In genomic region chrX:132491191-132491590, GRCh38 we compare ENCODE assay signal across 8 cellular contexts. TPM values are rescaled to one million over a fixed set of nuclear protein-coding genes. Genes with fewer than 3 reads are reported as not detected.
DNase-seq lines count a peak whose midpoint lies in the region; ATAC-seq, FAIRE-seq and TF ChIP-seq lines count a peak whose summit lies in the region.

No MANE protein-coding gene starts in this region.

- H3K4me1 ChIP-seq in KMS-11 (ENCODE audit: low read depth, poor library complexity, severe bottlenecking) (peaks cover 29% of the 10 kb centered on the region), HepG2 (ENCODE audit: insufficient read depth, low read length) (peaks cover 64% of the 10 kb centered on the region)

- peak overlapping the region; percentile 85 for H2AFZ ChIP-seq in KMS-11 (ENCODE audit: low read depth)
- H2AFZ ChIP-seq in HepG2 (ENCODE audit: low read length) = no peak overlapping the region

- H3K4me3 Mint-ChIP-seq in T-helper 2 cell treated with Interferon-gamma antibody and Interleukin-4, amounts not matched to agents 5 μg/mL and 100 μg/mL, for 36 hours = peak overlapping the region; percentile 92

- no TSS peak for BruUV-seq in HepG2 (replicated peaks; lab: Mats Ljungman, UMichigan)

- POLR2A ChIA-PET in HepG2 (lab: Yijun Ruan, JAX) = interaction anchor here (0.8 to 2.4 kb wide), 11 partner anchors 8 to 123 kb away, joined by 3 to 14 read pairs (median 5); no protein-coding TSS in a partner anchor

- peaks cover 16% of the 10 kb centered on the region for H3K4me1 Mint-ChIP-seq in T-helper 2 cell treated with Interferon-gamma antibody and Interleukin-4, amounts not matched to agents 5 μg/mL and 100 μg/mL, for 36 hours (ENCODE audit: low read depth)

- H4K20me1 ChIP-seq in KMS-11 (ENCODE audit: insufficient read depth) (no peaks in the 10 kb centered on the region), HepG2 (ENCODE audit: insufficient read depth, low read length) (no peaks in the 10 kb centered on the region)

- peak in 1 of 2 experiments; percentile 66; a peak in 2 of 4 replicates for TF ChIP-seq EP300 in HepG2 (IDR thresholded peaks at IDR 0.05; ENCODE audit: low read depth in 2 of 2, low read length in 2 of 2)
- TF ChIP-seq EP300 in HepG2 (CRISPR knock-in tag; IDR thresholded peaks at IDR 0.05; ENCODE audit: borderline replicate concordance) = no peak

- no peaks in the 10 kb centered on the region for H3K9me3 ChIP-seq in HepG2 (ENCODE audit: low read length)

- peak overlapping the region; percentile 99; the same call in 1 of the 2 replicates for H3K9ac ChIP-seq in KMS-11
- peak overlapping the region; percentile 85 for H3K9ac ChIP-seq in HepG2 (ENCODE audit: insufficient read depth, low read depth, low read length)

- intact Hi-C loops in HepG2 (cut with micrococcal nuclease; ENCODE audit: unreplicated experiment) = loop anchor here (5.0 kb wide), 1 partner anchor 121 kb away; no protein-coding TSS in a partner anchor

- in situ Hi-C loops in Caki2 (cut with HindIII; ENCODE audit: low pct_unique_long_range_greater_than_20kb, low sequenced_read_pairs) (no loop called here), HepG2 (cut with HindIII; ENCODE audit: extremely low pct_ligation_motif_present, low pct_unique_long_range_greater_than_20kb) (loop anchor here (5.0 kb wide), 1 partner anchor 101 kb away; no protein-coding TSS in a partner anchor)

- H3K4me3 ChIP-seq in KMS-11 (IDR thresholded peaks at IDR 0.05; ENCODE audit: insufficient read depth, low read depth, low read length) (no peak overlapping the region), HepG2 (replicated peaks in 1 of 3; ENCODE audit: insufficient read depth in 1 of 3, low read depth in 2 of 3, low read length in 3 of 3) (peak overlapping the region in 1 of 3 experiments; percentile 73; a peak in 1 of 6 replicates)

- DNase-seq in Caki2 (ENCODE audit: low read depth) (peak; percentile 23), HepG2 (ENCODE audit: low spot score) (peak; percentile 88), NCI-H2227 treated with DMSO at 0.1 percent for 48 hours (lab: John Stamatoyannopoulos, UW) (no peak), superior temporal gyrus (ENCODE audit: extremely low spot score) (no peak), KG1 (lab: John Stamatoyannopoulos, UW) (no peak)
- DNase-seq in T-helper 2 cell treated with Interferon-gamma antibody and Interleukin-4, amounts not matched to agents 5 μg/mL and 100 μg/mL, for 36 hours (ENCODE audit: low spot score) = no peak

- peaks cover 2% of the 10 kb centered on the region for H3K36me3 Mint-ChIP-seq in T-helper 2 cell treated with Interferon-gamma antibody and Interleukin-4, amounts not matched to agents 5 μg/mL and 100 μg/mL, for 36 hours (ENCODE audit: low read depth)

- TF ChIP-seq RAD21 in HepG2 (CRISPR knock-in tag; IDR thresholded peaks at IDR 0.05) = 0 out of 2 replicates have a peak, but pooled peaks have one; percentile 15

- H3K4me2 ChIP-seq in KMS-11 = peak overlapping the region; percentile 50; the same call in 1 of the 2 replicates
- peak overlapping the region; percentile 80 for H3K4me2 ChIP-seq in HepG2 (ENCODE audit: low read depth, low read length)

- CTCF ChIA-PET in HepG2 (lab: Yijun Ruan, JAX; ENCODE audit: low intra/inter-chr PET ratio, low total read pairs) = no interaction called here

- 7% methylated on average over 3 of the region's 3 CpGs for WGBS in HepG2 (ENCODE audit: low lambda C conversion rate)

- H3K27ac ChIP-seq in KMS-11 = peak overlapping the region; percentile 99; the same call in 1 of the 2 replicates
- peak overlapping the region; percentile 94 for H3K27ac ChIP-seq in HepG2 (ENCODE audit: extremely low read length, insufficient read depth, low read length)

- no peaks in the 10 kb centered on the region for H3K27me3 ChIP-seq in KMS-11 (ENCODE audit: insufficient read depth, low read depth)
- H3K27me3 ChIP-seq in HepG2 (ENCODE audit: control insufficient read depth in 1 of 2, insufficient read depth in 2 of 2, low read length in 2 of 2) = no peaks in the 10 kb centered on the region

- no peak overlapping the region for H3K27ac Mint-ChIP-seq in T-helper 2 cell treated with Interferon-gamma antibody and Interleukin-4, amounts not matched to agents 5 μg/mL and 100 μg/mL, for 36 hours

- no peaks in the 10 kb centered on the region for H3K36me3 ChIP-seq in KMS-11 (ENCODE audit: insufficient read depth)
- no peaks in the 10 kb centered on the region for H3K36me3 ChIP-seq in HepG2 (replicated peaks in 1 of 2; ENCODE audit: control insufficient read depth in 1 of 2, insufficient read depth in 2 of 2, low read length in 2 of 2)

- peak; percentile 35 for ATAC-seq in GM19467 (IDR thresholded peaks at IDR 0.05; ENCODE audit: unreplicated experiment)
- peak; percentile 54 for ATAC-seq in HepG2

- H3K79me2 ChIP-seq in KMS-11 (ENCODE audit: insufficient read depth, low read depth) (peaks cover 18% of the 10 kb centered on the region; the same call in 1 of the 2 replicates), HepG2 (ENCODE audit: insufficient read depth, low read length) (peaks cover 37% of the 10 kb centered on the region)

- no peaks in the 10 kb centered on the region for H3K9me3 Mint-ChIP-seq in T-helper 2 cell treated with Interferon-gamma antibody and Interleukin-4, amounts not matched to agents 5 μg/mL and 100 μg/mL, for 36 hours

- no peak for TF ChIP-seq POLR2A in HepG2 (IDR thresholded peaks at IDR 0.05; ENCODE audit: insufficient read depth in 1 of 2, low read depth in 2 of 2, low read length in 2 of 2)

- no peak for TF ChIP-seq CTCF in KMS-11 (conservative IDR thresholded peaks at IDR 0.05; ENCODE audit: low read depth, low read length)
- TF ChIP-seq CTCF in HepG2 (CRISPR knock-in tag; IDR thresholded peaks at IDR 0.05) = peak; percentile 38

- FAIRE-seq in HepG2 (lab: Jason Lieb, UNC) = peak; percentile 34

- peaks cover 12% of the 10 kb centered on the region for H3K27me3 Mint-ChIP-seq in T-helper 2 cell treated with Interferon-gamma antibody and Interleukin-4, amounts not matched to agents 5 μg/mL and 100 μg/mL, for 36 hours (ENCODE audit: low read depth)

TF ChIP-seq in HepG2, 621 proteins besides CTCF, POLR2A, EP300 and RAD21 (continues in another document):
- TF ChIP-seq ZNF674 (CRISPR knock-in tag; IDR thresholded peaks at IDR 0.05; ENCODE audit: low read depth) (no peak), RCOR2 (CRISPR knock-in tag; IDR thresholded peaks at IDR 0.05) (0 out of 2 replicates have a peak, but pooled peaks have one; percentile 33), CBFB (CRISPR knock-in tag; IDR thresholded peaks at IDR 0.05) (no peak), BRCA1 (CRISPR knock-in tag; IDR thresholded peaks at IDR 0.05) (no peak), NCOA2 (CRISPR knock-in tag; IDR thresholded peaks at IDR 0.05) (peak; percentile 47; the same call in 1 of the 2 replicates), ZNF782 (CRISPR knock-in tag; IDR thresholded peaks at IDR 0.05; ENCODE audit: borderline replicate concordance) (no peak), FOXA3 (CRISPR knock-in tag; IDR thresholded peaks at IDR 0.05) (peak; percentile 84), MAX (IDR thresholded peaks at IDR 0.05) (peak; percentile 15; the same call in 1 of the 2 replicates), RORA (CRISPR knock-in tag; IDR thresholded peaks at IDR 0.05) (no peak), ZNF737 (CRISPR knock-in tag; IDR thresholded peaks at IDR 0.05; ENCODE audit: borderline replicate concordance) (no peak), ZNF335 (CRISPR knock-in tag; IDR thresholded peaks at IDR 0.05) (no peak), E2F2 (CRISPR knock-in tag; IDR thresholded peaks at IDR 0.05; ENCODE audit: borderline replicate concordance) (no peak), ZNF350 (CRISPR knock-in tag; IDR thresholded peaks at IDR 0.05; ENCODE audit: borderline replicate concordance, low read depth) (no peak), PHF21A (CRISPR knock-in tag; IDR thresholded peaks at IDR 0.05) (0 out of 2 replicates have a peak, but pooled peaks have one; percentile 28)

RNA-seq across cellular contexts. Expression of gene MBNL3, which starts 2.4 kb away (rescaled TPM):
- total RNA-seq in Caki2 (2014; rRNA removed; shearing (Covaris generic); ENCODE audit: low replicate concordance) = 0.06 and 1.0 TPM in 2 replicates
- 155 and 367 TPM in 2 replicates for total RNA-seq in HepG2 (2016; rRNA removed; fragmentation: Illumina TruSeq; extraction: Trizol)
- 13.3 and 14.6 TPM in 2 replicates for total RNA-seq in HepG2 (2016; cell fraction: cytosol; rRNA removed; fragmentation: Illumina TruSeq; extraction: Trizol; ENCODE audit: low read depth)
- total RNA-seq in HepG2 (2016; cell fraction: insoluble cytoplasmic fraction; rRNA removed; fragmentation: Illumina TruSeq; extraction: Trizol) = 151 and 343 TPM in 2 replicates
- total RNA-seq in HepG2 (2016; cell fraction: membrane; rRNA removed; fragmentation: Illumina TruSeq; extraction: Trizol) = 51.3 and 60.6 TPM in 2 replicates
- 147 and 156 TPM in 2 replicates for total RNA-seq in HepG2 (2016; cell fraction: nucleus; rRNA removed; fragmentation: Illumina TruSeq; extraction: Trizol)
- polyA plus RNA-seq in HepG2 (2011; rRNA removed) = 184 and 257 TPM in 2 replicates
- polyA plus RNA-seq in HepG2 (2011; cell fraction: cytosol; rRNA removed) = 176 and 180 TPM in 2 replicates
- 79.2 and 90.5 TPM in 2 replicates for polyA plus RNA-seq in HepG2 (2011; cell fraction: nucleus; rRNA removed)
- polyA plus RNA-seq in HepG2 (2012) = 89.3 and 124 TPM in 2 replicates
- polyA plus RNA-seq in HepG2 (2016; cell fraction: cytosol; fragmentation: Illumina TruSeq; extraction: Trizol; ENCODE audit: low read depth) = 13.4 and 13.7 TPM in 2 replicates
- polyA plus RNA-seq in HepG2 (2016; cell fraction: insoluble cytoplasmic fraction; fragmentation: Illumina TruSeq; extraction: Trizol; ENCODE audit: low read depth) = 152 and 158 TPM in 2 replicates
- 28.6 and 30.8 TPM in 2 replicates for polyA plus RNA-seq in HepG2 (2016; cell fraction: membrane; fragmentation: Illumina TruSeq; extraction: Trizol; ENCODE audit: low read depth)
- 118 and 129 TPM in 2 replicates for polyA plus RNA-seq in HepG2 (2016; cell fraction: nucleus; fragmentation: Illumina TruSeq; extraction: Trizol; ENCODE audit: insufficient read depth, low read depth)
- polyA minus RNA-seq in HepG2 (2011; rRNA and poly(A)+ RNA removed; ENCODE audit: low replicate concordance) = 456 and 893 TPM in 2 replicates
- 213 and 216 TPM in 2 replicates for polyA minus RNA-seq in HepG2 (2011; cell fraction: cytosol; rRNA and poly(A)+ RNA removed)
- polyA minus RNA-seq in HepG2 (2011; cell fraction: nucleus; rRNA and poly(A)+ RNA removed) = 149 and 164 TPM in 2 replicates

Comparison
In these comparisons a context has a peak if more than half of its experiments do, and no peak if none do; other contexts are left out.
1. DNase-seq: peak in Caki2 (single experiment) and HepG2 (single experiment); none in T-helper 2 cell treated with Interferon-gamma antibody and Interleukin-4, amounts not matched to agents 5 μg/mL and 100 μg/mL, for 36 hours (single experiment), NCI-H2227 treated with DMSO at 0.1 percent for 48 hours (single experiment), superior temporal gyrus (single experiment) and KG1 (single experiment).